ENCODE assay signal across 17 cellular contexts in genomic region chr3:15044311-15044710, GRCh38. TPM values are rescaled to one million over a fixed set of nuclear protein-coding genes. Genes with fewer than 3 reads are reported as not detected.
A peak's percentile ranks its signal among the peaks of the same experiment; 100 is the strongest.
DNase-seq lines count a peak whose midpoint lies in the region; ATAC-seq, FAIRE-seq and TF ChIP-seq lines count a peak whose summit lies in the region.
"Had no signal": no experiment of that assay in that cellular context is flagged by ENCODE, and none has a peak within 500 bp of the region (broad histone marks: within the 10 kb centered on the region; RNA-seq: fewer than 3 reads in every experiment).

No MANE protein-coding gene starts in this region.

- POLR2A ChIA-PET in OCI-LY7 (lab: Charles Lee) (interaction anchor here (1.1 to 1.7 kb wide), 2 partner anchors 14 to 20 kb away, joined by 4 to 5 read pairs; no protein-coding TSS in a partner anchor), GM12878 (lab: Charles Lee) (no interaction called here)

- no peak for TF ChIP-seq EP300 in GM12878 (IDR thresholded peaks at IDR 0.05; ENCODE audit: borderline replicate concordance in 1 of 2, control insufficient read depth in 1 of 2, low read depth in 2 of 2, low read length in 2 of 2)

- H3K9me3 ChIP-seq in OCI-LY7 (ENCODE audit: low read length) (no peaks in the 10 kb centered on the region), GM12878 (replicated peaks; ENCODE audit: control insufficient read depth, insufficient read depth, low read length) (no peaks in the 10 kb centered on the region), trophoblast cell (ENCODE audit: insufficient read depth, low read depth, low read length) (no peaks in the 10 kb centered on the region)
- H3K9me3 ChIP-seq: colonic mucosa, heart right ventricle, right atrium auricular region, tibial artery had no signal

- H3K4me3 ChIP-seq in OCI-LY7 (ENCODE audit: low read depth, low read length, poor library complexity, severe bottlenecking) = no peak overlapping the region
- no peak overlapping the region for H3K4me3 ChIP-seq in GM12878
- H3K4me3 ChIP-seq in trophoblast cell (ENCODE audit: low read depth, low read length) = no peak overlapping the region
- H3K4me3 ChIP-seq: colonic mucosa, heart right ventricle, right atrium auricular region, tibial artery had no signal

- H3K36me3 ChIP-seq in OCI-LY7 (ENCODE audit: insufficient read depth, low read length) = peaks cover 98% of the 10 kb centered on the region
- peaks cover 31 to 78% of the 10 kb centered on the region in 2 experiments for H3K36me3 ChIP-seq in GM12878 (ENCODE audit: control insufficient read depth in 2 of 2, insufficient read depth in 2 of 2, low read length in 1 of 2)
- peaks cover 44 to 64% of the 10 kb centered on the region in 2 experiments for H3K36me3 ChIP-seq in trophoblast cell (ENCODE audit: control insufficient read depth in 1 of 2, insufficient read depth in 2 of 2, low read length in 2 of 2)

- H3K27ac ChIP-seq in OCI-LY7 (ENCODE audit: low read depth, low read length, poor library complexity, severe bottlenecking) (peak overlapping the region; percentile 49), GM12878 (ENCODE audit: control insufficient read depth, insufficient read depth) (peak overlapping the region; percentile 34; the same call in 1 of the 2 replicates), trophoblast cell (ENCODE audit: low read depth, low read length) (no peak overlapping the region)
- H3K27ac ChIP-seq: brain microvascular endothelial cell, colonic mucosa, heart right ventricle, right atrium auricular region, tibial artery had no signal

- H3K27ac Mint-ChIP-seq in activated T-cell treated with anti-CD3 and anti-CD28 coated beads, Interleukin-2, amount 50 U/mL, for 72 hours = peak overlapping the region; percentile 42

- no peak overlapping the region for H2BK12ac ChIP-seq in trophoblast cell (ENCODE audit: low read length)

- H3K4ac ChIP-seq in trophoblast cell (ENCODE audit: low read depth, low read length) = no peak overlapping the region

- no peak overlapping the region for H3K14ac ChIP-seq in trophoblast cell (ENCODE audit: low read length)

- no peak for TF ChIP-seq RAD21 in GM12878 (IDR thresholded peaks at IDR 0.05; ENCODE audit: insufficient read depth, low read depth, low read length)

- H3K4me1 Mint-ChIP-seq in activated T-cell treated with anti-CD3 and anti-CD28 coated beads, Interleukin-2, amount 50 U/mL, for 72 hours (ENCODE audit: low read depth) = peaks cover 13% of the 10 kb centered on the region

- BruUV-seq in OCI-LY7 (replicated peaks; lab: Mats Ljungman, UMichigan) (no TSS peak), GM12878 (replicated peaks; lab: Mats Ljungman, UMichigan) (no TSS peak)

- in situ Hi-C loops in GM12878 (cut with MboI) = no loop called here
- in situ Hi-C loops in GM13977 (cut with MboI; ENCODE audit: low pct_unique_long_range_greater_than_20kb, low sequenced_read_pairs, unreplicated experiment) = no loop called here

- no peak overlapping the region for H3K18ac ChIP-seq in trophoblast cell (ENCODE audit: low read length)

- no peak overlapping the region for H3K23ac ChIP-seq in trophoblast cell (ENCODE audit: low read length)

- intact Hi-C loops in OCI-LY7 (cut with micrococcal nuclease; ENCODE audit: unreplicated experiment) = loop anchor here (5.0 kb wide), 1 partner anchor 117 kb away; no protein-coding TSS in a partner anchor
- intact Hi-C loops in GM12878 (cut with micrococcal nuclease; ENCODE audit: unreplicated experiment) = no loop called here

- H4K8ac ChIP-seq in trophoblast cell (ENCODE audit: low read depth, low read length) = no peak overlapping the region

- H4K20me1 ChIP-seq in OCI-LY7 (ENCODE audit: insufficient read depth, low read length) = peaks cover 6% of the 10 kb centered on the region; the same call in 1 of the 2 replicates
- no peaks in the 10 kb centered on the region for H4K20me1 ChIP-seq in GM12878 (ENCODE audit: control insufficient read depth, insufficient read depth)

- no peak overlapping the region for H2BK5ac ChIP-seq in trophoblast cell (ENCODE audit: low read depth, low read length, poor library complexity)

- TF ChIP-seq CTCF in OCI-LY7 (conservative IDR thresholded peaks at IDR 0.05; ENCODE audit: low read length) (no peak), GM12878 (IDR thresholded peaks at IDR 0.05 in 2 of 3, conservative IDR thresholded peaks at IDR 0.05 in 1 of 3; ENCODE audit: control insufficient read depth in 2 of 3, extremely low read depth in 1 of 3, insufficient read depth in 1 of 3, low read depth in 3 of 3, low read length in 3 of 3) (no peak), GM13977 (IDR thresholded peaks at IDR 0.05; ENCODE audit: extremely low read depth, insufficient read depth, missing control alignments) (no peak)

- H3K9ac ChIP-seq in GM12878 (ENCODE audit: control insufficient read depth, insufficient read depth, low read length) = no peak overlapping the region
- peak overlapping the region; percentile 43 for H3K9ac ChIP-seq in trophoblast cell (ENCODE audit: low read length)

- WGBS in GM12878 (ENCODE audit: insufficient coverage, insufficient replicate concordance, low lambda C conversion rate, missing lambda C conversion rate) = 93% methylated on average over 6 of the region's 6 CpGs
- WGBS in trophoblast cell (ENCODE audit: extremely low coverage, insufficient coverage, insufficient read length) = no CpG with 5 or more reads among the region's 6 CpGs

- FAIRE-seq in GM12878 (lab: Jason Lieb, UNC) = no peak
- FAIRE-seq: endometrium had no signal

- no peaks in the 10 kb centered on the region for H3K79me1 ChIP-seq in trophoblast cell (ENCODE audit: low read length)

- H3K4me2 ChIP-seq in OCI-LY7 (ENCODE audit: low read length) (peak overlapping the region; percentile 32; the same call in 1 of the 2 replicates), GM12878 (ENCODE audit: control insufficient read depth, insufficient read depth) (no peak overlapping the region), trophoblast cell (ENCODE audit: low read length) (no peak overlapping the region)

- no peak overlapping the region for H2BK120ac ChIP-seq in trophoblast cell (ENCODE audit: insufficient read depth, low read length, poor library complexity)

- H3K4me1 ChIP-seq in OCI-LY7 (ENCODE audit: insufficient read depth, low read length, poor library complexity, severe bottlenecking) = peaks cover 26% of the 10 kb centered on the region
- H3K4me1 ChIP-seq in GM12878 (ENCODE audit: control insufficient read depth, insufficient read depth, low read length) = peaks cover 9% of the 10 kb centered on the region
- H3K4me1 ChIP-seq in trophoblast cell (ENCODE audit: control insufficient read depth in 1 of 2, insufficient read depth in 2 of 2, low read length in 2 of 2) = no peaks in the 10 kb centered on the region
- H3K4me1 ChIP-seq: colonic mucosa, tibial artery had no signal

- H3K27me3 Mint-ChIP-seq in activated T-cell treated with anti-CD3 and anti-CD28 coated beads, Interleukin-2, amount 50 U/mL, for 72 hours (ENCODE audit: low read depth) = no peaks in the 10 kb centered on the region

- TF ChIP-seq POLR2A in GM12878 (IDR thresholded peaks at IDR 0.05; ENCODE audit: low read depth, low read length) = no peak

- H3K4me3 Mint-ChIP-seq in activated T-cell treated with anti-CD3 and anti-CD28 coated beads, Interleukin-2, amount 50 U/mL, for 72 hours = no peak overlapping the region

- RAD21 ChIA-PET in GM12878 (lab: Charles Lee; ENCODE audit: unreplicated experiment) = no interaction called here

- ATAC-seq in activated T-cell treated with anti-CD3 and anti-CD28 coated beads, Interleukin-2, amount 50 U/mL, for 72 hours (replicated peaks in 1 of 2) = no peak
- ATAC-seq in GM12878 (no peak), GM21423 (IDR thresholded peaks at IDR 0.05; ENCODE audit: unreplicated experiment) (no peak)
- ATAC-seq: heart right ventricle had no signal

- H2AFZ ChIP-seq in OCI-LY7 (ENCODE audit: low read length) = no peak overlapping the region
- no peak overlapping the region for H2AFZ ChIP-seq in GM12878 (ENCODE audit: control insufficient read depth, low read depth, low read length)
- no peak overlapping the region for H2AFZ ChIP-seq in trophoblast cell (ENCODE audit: insufficient read depth, low read length, poor library complexity)

- H3K9me3 Mint-ChIP-seq in activated T-cell treated with anti-CD3 and anti-CD28 coated beads, Interleukin-2, amount 50 U/mL, for 72 hours = no peaks in the 10 kb centered on the region

- no peak overlapping the region for H4K12ac ChIP-seq in trophoblast cell (ENCODE audit: low read depth, low read length)

- no peak overlapping the region for H4K91ac ChIP-seq in trophoblast cell (ENCODE audit: low read depth, low read length)

- H3K27me3 ChIP-seq in GM12878 (replicated peaks in 1 of 2; ENCODE audit: control insufficient read depth in 2 of 2, insufficient read depth in 2 of 2, low read length in 1 of 2) (no peaks in the 10 kb centered on the region), trophoblast cell (ENCODE audit: insufficient read depth, low read length) (no peaks in the 10 kb centered on the region)
- H3K27me3 ChIP-seq: brain microvascular endothelial cell, colonic mucosa, heart right ventricle, right atrium auricular region, tibial artery had no signal

- SMC1A ChIA-PET in GM12878 (lab: Charles Lee; ENCODE audit: uncharacterized antibody, unreplicated experiment) = no interaction called here

- CTCF ChIA-PET in OCI-LY7 (lab: Charles Lee; ENCODE audit: unreplicated experiment) = no interaction called here
- CTCF ChIA-PET in GM12878 (lab: Yijun Ruan, JAX) = interaction anchor here (1.0 kb wide), 1 partner anchor 8 kb away, joined by 3 read pairs; no protein-coding TSS in a partner anchor

- peaks cover 19% of the 10 kb centered on the region; the same call in 1 of the 2 replicates for H3K79me2 ChIP-seq in OCI-LY7 (ENCODE audit: insufficient read depth, low read depth, low read length)
- H3K79me2 ChIP-seq in GM12878 (ENCODE audit: control insufficient read depth, insufficient read depth, low read length) = no peaks in the 10 kb centered on the region; the same call in none of the 2 replicates
- H3K79me2 ChIP-seq in trophoblast cell (ENCODE audit: control insufficient read depth, insufficient read depth, low read length, poor library complexity) = no peaks in the 10 kb centered on the region

- no peak overlapping the region for H2AK5ac ChIP-seq in trophoblast cell (ENCODE audit: low read length)

- no peaks in the 10 kb centered on the region for H3K9me2 ChIP-seq in OCI-LY7 (ENCODE audit: insufficient read depth, low read length)

- peaks cover 1 to 9% of the 10 kb centered on the region in 2 donors for H3K36me3 Mint-ChIP-seq in activated T-cell treated with anti-CD3 and anti-CD28 coated beads, Interleukin-2, amount 50 U/mL, for 72 hours (ENCODE audit: insufficient read depth in 2 of 2)

- no peak for DNase-seq in activated T-cell treated with anti-CD3 and anti-CD28 coated beads, Interleukin-2, amount 50 U/mL, for 72 hours
- no peak for DNase-seq in activated T-cell treated with anti-CD3 and anti-CD28 coated beads, Interleukin-2, amount 50 U/mL, for 1 hour
- DNase-seq in OCI-LY7 (ENCODE audit: low spot score) (peak; percentile 21), GM12878 (ENCODE audit: low read depth, low spot score) (no peak), trophoblast cell (no peak), DMS53 (lab: John Stamatoyannopoulos, UW) (no peak), GM13977 (ENCODE audit: low spot score) (no peak)
- DNase-seq: activated gamma-delta T cell, brain microvascular endothelial cell, colonic mucosa, heart right ventricle, NCI-H187 treated with DMSO at 0.1 percent for 48 hours, NCI-H345, tibial artery had no signal

RNA-seq across cellular contexts. Expression of gene MRPS25, which starts 20.8 kb away (rescaled TPM):
- total RNA-seq in activated T-cell treated with anti-CD3 and anti-CD28 coated beads, Interleukin-2, amount 50 U/mL, for 72 hours = 10 to 100 TPM; 40.7 to 40.9 TPM
- 44.5 and 53.6 TPM in 2 replicates for total RNA-seq in OCI-LY7 (2014; rRNA removed; shearing (Covaris generic))
- 111 and 129 TPM in 2 replicates for total RNA-seq in OCI-LY7 (2022)
- 94.6 and 97.5 TPM in 2 replicates for total RNA-seq in GM12878 (2013; cell fraction: nucleolus; rRNA removed)
- total RNA-seq in GM12878 (2014; rRNA removed) = 51.5 and 58.9 TPM in 2 replicates
- 37.3 and 37.9 TPM in 2 replicates for total RNA-seq in GM12878 (2014; rRNA removed; fragmentation: Illumina TruSeq; extraction: Trizol)
- 72.5 and 76.2 TPM in 2 replicates for total RNA-seq in GM12878 (2021)
- 13.9 TPM for polyA plus RNA-seq in GM12878 (2011; ENCODE audit: low read depth)
- 66.0 and 72.9 TPM in 2 replicates for polyA plus RNA-seq in GM12878 (2011; rRNA removed)
- polyA plus RNA-seq in GM12878 (2011; cell fraction: cytosol; rRNA removed) = 33.4 and 63.0 TPM in 2 replicates
- polyA plus RNA-seq in GM12878 (2011; cell fraction: nucleus; rRNA removed) = 128 and 156 TPM in 2 replicates
- 37.1 and 48.9 TPM in 2 replicates for polyA plus RNA-seq in GM12878 (2012)
- 47.7 and 51.2 TPM in 2 replicates for polyA plus RNA-seq in GM12878 (2014; fragmentation: Illumina TruSeq; extraction: Trizol)
- 10 to 100 TPM; 17.0 to 43.6 TPM for polyA plus RNA-seq in GM12878 (2014; fragmentation: Nextera tagmentation; extraction: Ambion mirVana)
- polyA plus RNA-seq in GM12878 (2014; rRNA removed) = 79.7 and 83.9 TPM in 2 replicates
- 100 to 1,000 TPM; 112 to 114 TPM for polyA plus RNA-seq in GM12878 (2016; fragmentation: Nextera tagmentation; extraction: Ambion mirVana)
- 21.5 and 26.0 TPM in 2 replicates for polyA minus RNA-seq in GM12878 (2011; rRNA and poly(A)+ RNA removed)
- 9.3 and 13.4 TPM in 2 replicates for polyA minus RNA-seq in GM12878 (2011; cell fraction: cytosol; rRNA and poly(A)+ RNA removed)
- polyA minus RNA-seq in GM12878 (2011; cell fraction: nucleus; rRNA and poly(A)+ RNA removed) = 40.4 and 82.9 TPM in 2 replicates
- polyA plus RNA-seq in trophoblast cell (2013) = 15.4 and 16.5 TPM in 2 replicates

RNA-seq across cellular contexts. Expression of gene RBSN, which starts 54.6 kb away (rescaled TPM):
- 10 to 100 TPM; 13.0 to 15.4 TPM for total RNA-seq in activated T-cell treated with anti-CD3 and anti-CD28 coated beads, Interleukin-2, amount 50 U/mL, for 72 hours
- total RNA-seq in OCI-LY7 (2014; rRNA removed; shearing (Covaris generic)) = 13.3 and 20.6 TPM in 2 replicates
- total RNA-seq in OCI-LY7 (2022) (21.4 and 22.5 TPM in 2 replicates), GM12878 (2014; rRNA removed) (12.0 and 13.8 TPM in 2 replicates), GM12878 (2014; rRNA removed; fragmentation: Illumina TruSeq; extraction: Trizol) (10.2 and 11.0 TPM in 2 replicates), GM12878 (2021) (10.7 and 11.9 TPM in 2 replicates)
- 48.9 and 49.4 TPM in 2 replicates for total RNA-seq in GM12878 (2013; cell fraction: nucleolus; rRNA removed)
- polyA plus RNA-seq in GM12878 (2011; ENCODE audit: low read depth) = 6.1 TPM
- polyA plus RNA-seq in GM12878 (2011; rRNA removed) (10.9 and 11.1 TPM in 2 replicates), GM12878 (2014; fragmentation: Illumina TruSeq; extraction: Trizol) (7.8 and 8.4 TPM in 2 replicates), GM12878 (2014; fragmentation: Nextera tagmentation; extraction: Ambion mirVana) (1 to 10 TPM; 2.0 to 2.1 TPM), GM12878 (2014; rRNA removed) (7.2 and 7.4 TPM in 2 replicates), GM12878 (2016; fragmentation: Nextera tagmentation; extraction: Ambion mirVana) (10 to 100 TPM; 13.4 to 17.5 TPM)
- 7.6 and 8.4 TPM in 2 replicates for polyA plus RNA-seq in GM12878 (2011; cell fraction: cytosol; rRNA removed)
- 19.1 and 19.3 TPM in 2 replicates for polyA plus RNA-seq in GM12878 (2011; cell fraction: nucleus; rRNA removed)
- 6.3 and 7.7 TPM in 2 replicates for polyA plus RNA-seq in GM12878 (2012)
- polyA minus RNA-seq in GM12878 (2011; rRNA and poly(A)+ RNA removed) = 15.4 and 15.6 TPM in 2 replicates
- polyA minus RNA-seq in GM12878 (2011; cell fraction: cytosol; rRNA and poly(A)+ RNA removed) = 5.7 and 7.0 TPM in 2 replicates
- 7.4 and 11.9 TPM in 2 replicates for polyA minus RNA-seq in GM12878 (2011; cell fraction: nucleus; rRNA and poly(A)+ RNA removed)
- 12.1 and 12.2 TPM in 2 replicates for polyA plus RNA-seq in trophoblast cell (2013)
